ENCODE assay signal across 33 cellular contexts in the genomic region with DNA sequence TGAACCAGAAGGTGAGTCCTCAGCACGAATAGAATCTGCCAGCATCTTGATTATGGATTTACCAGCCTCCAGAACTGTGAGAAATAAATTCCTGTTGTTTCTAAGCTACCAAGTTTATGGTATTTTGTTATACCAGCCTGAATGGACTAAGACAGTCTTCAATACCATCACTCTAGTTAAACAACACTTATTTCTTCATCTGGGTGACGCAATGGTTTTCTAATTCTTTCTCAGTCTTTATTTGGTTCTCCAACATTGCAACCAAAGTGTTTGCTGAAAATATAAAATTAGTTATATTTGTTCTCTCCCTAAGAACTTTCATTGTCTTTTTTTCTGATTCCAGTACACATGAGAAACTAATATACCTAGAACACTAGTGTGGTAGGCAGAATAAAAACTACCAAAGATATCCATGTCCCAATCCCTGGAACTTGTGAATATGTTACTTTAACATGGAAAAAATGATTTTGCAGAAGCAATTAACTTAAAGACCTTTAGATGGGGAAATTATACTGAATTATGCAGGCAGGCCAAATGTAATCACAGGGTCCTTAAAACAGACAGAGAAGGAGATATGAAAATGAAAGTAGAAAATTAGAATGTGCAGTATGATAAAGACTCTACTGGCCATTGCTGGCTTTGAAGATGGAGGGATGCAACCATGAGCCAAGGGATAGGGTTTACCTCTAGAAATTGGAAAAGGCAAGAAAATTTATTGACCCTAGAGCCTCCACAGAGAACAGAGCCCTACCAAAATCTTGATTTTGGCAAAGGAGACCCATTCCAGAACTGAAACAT.
DNase-seq lines count a peak whose midpoint lies in the region; ATAC-seq, FAIRE-seq and TF ChIP-seq lines count a peak whose summit lies in the region.
"Had no signal": no experiment of that assay in that cellular context is flagged by ENCODE, and none has a peak within 500 bp of the region (broad histone marks: within the 10 kb centered on the region; RNA-seq: fewer than 3 reads in every experiment).

No MANE protein-coding gene starts in this region.

- no peak overlapping the region for H3K56ac ChIP-seq in H1 (replicated peaks; ENCODE audit: insufficient read length, low read depth, low read length)

- H3F3A ChIP-seq in MM.1S (ENCODE audit: insufficient read depth, low read length) = no peaks in the 10 kb centered on the region

- no peak overlapping the region for H3K23ac ChIP-seq in H1 (ENCODE audit: insufficient read length)

- intact Hi-C loops in MCF 10A (cut with micrococcal nuclease) (no loop called here), breast epithelium (cut with DNase I; ENCODE audit: low total_unique reads) (no loop called here), head of caudate nucleus (cut with DNase I) (no loop called here), transverse colon (cut with DNase I; ENCODE audit: low total_unique reads) (no loop called here)

- no peak overlapping the region for H4K8ac ChIP-seq in H1 (ENCODE audit: extremely low read depth, insufficient read depth, low read length)

- POLR2A ChIA-PET in MCF 10A (lab: Yijun Ruan, JAX) = no interaction called here
- POLR2A ChIA-PET in H1 (lab: Charles Lee; ENCODE audit: partially characterized antibody) = no interaction called here

- H4K20me1 ChIP-seq in MM.1S (ENCODE audit: insufficient read depth, low read length) (no peaks in the 10 kb centered on the region), H1 (replicated peaks in 1 of 2; ENCODE audit: control insufficient read depth in 1 of 2, insufficient read depth in 2 of 2, low read length in 2 of 2) (no peaks in the 10 kb centered on the region)

- H3K4me1 Mint-ChIP-seq in MCF 10A (ENCODE audit: insufficient read depth, unreplicated experiment) = peaks cover 12% of the 10 kb centered on the region
- H3K4me1 Mint-ChIP-seq: activated CD4-positive, alpha-beta memory T cell treated with anti-CD3 and anti-CD28 coated beads, Interleukin-2, amount 10 ng/mL, durations not matched to agents 7 days and 5 days; CD4-positive, CD25-positive, alpha-beta regulatory T cell; immature natural killer cell; neural progenitor cell; stimulated activated memory B cell treated with anti-CD40 and anti-IgM and Interleukin-4, amounts not matched to agents 10 μg/mL and 1 μg/mL and 100 μg/mL, for 72 hours had no signal

- H3K4me3 ChIP-seq in breast epithelium (no peak overlapping the region), MM.1S (ENCODE audit: low read length) (no peak overlapping the region), H1 (ENCODE audit: extremely low read depth in 1 of 4, insufficient read depth in 2 of 4, low read depth in 3 of 4, low read length in 4 of 4) (no peak overlapping the region), transverse colon (no peak overlapping the region), upper lobe of left lung (no peak overlapping the region)
- H3K4me3 ChIP-seq: left ventricle myocardium inferior, neural progenitor cell, pancreas, skin epidermis had no signal

- ATAC-seq in upper lobe of left lung (ENCODE audit: low FRiP score in 2 of 2) (no peak), HG03108 (IDR thresholded peaks at IDR 0.05; ENCODE audit: unreplicated experiment) (no peak)
- ATAC-seq: pancreas; PC-3; Right ventricle myocardium inferior; stimulated activated memory B cell treated with anti-CD40 and anti-IgM and Interleukin-4, amounts not matched to agents 10 μg/mL and 1 μg/mL and 100 μg/mL, for 72 hours had no signal

- H2BK20ac ChIP-seq in H1 (ENCODE audit: low read length) = no peak overlapping the region

- H4K5ac ChIP-seq in H1 (ENCODE audit: insufficient read length, low read depth, low read length) = no peak overlapping the region

- H3K9me3 Mint-ChIP-seq in MCF 10A (ENCODE audit: unreplicated experiment) = peaks cover 18% of the 10 kb centered on the region

- no peak overlapping the region for H3K18ac ChIP-seq in H1 (ENCODE audit: extremely low read depth, low read length)

- H3K4me1 ChIP-seq in breast epithelium = no peaks in the 10 kb centered on the region
- H3K4me1 ChIP-seq in MM.1S (ENCODE audit: low read length) = no peaks in the 10 kb centered on the region
- H3K4me1 ChIP-seq in H1 (replicated peaks in 1 of 4; ENCODE audit: control insufficient read depth in 3 of 4, insufficient read depth in 4 of 4, low read length in 3 of 4) = no peaks in the 10 kb centered on the region
- no peaks in the 10 kb centered on the region for H3K4me1 ChIP-seq in transverse colon
- H3K4me1 ChIP-seq in upper lobe of left lung = no peaks in the 10 kb centered on the region
- H3K4me1 ChIP-seq: left ventricle myocardium inferior, neural progenitor cell, pancreas had no signal

- no peak overlapping the region for H3K14ac ChIP-seq in H1 (ENCODE audit: insufficient read length)

- H3K79me2 ChIP-seq in MM.1S (ENCODE audit: low read length) = no peaks in the 10 kb centered on the region
- no peaks in the 10 kb centered on the region for H3K79me2 ChIP-seq in H1 (ENCODE audit: control insufficient read depth in 1 of 2, insufficient read depth in 2 of 2, low read length in 2 of 2)

- H2BK15ac ChIP-seq in H1 (ENCODE audit: low read length) = no peak overlapping the region

- H3K36me3 ChIP-seq in breast epithelium (no peaks in the 10 kb centered on the region), MM.1S (replicated peaks; ENCODE audit: insufficient read depth, low read length) (no peaks in the 10 kb centered on the region), H1 (ENCODE audit: control insufficient read depth in 2 of 4, insufficient read depth in 4 of 4, low read length in 3 of 4) (no peaks in the 10 kb centered on the region), transverse colon (no peaks in the 10 kb centered on the region), upper lobe of left lung (no peaks in the 10 kb centered on the region)
- H3K36me3 ChIP-seq: left ventricle myocardium inferior, neural progenitor cell, pancreas had no signal

- in situ Hi-C loops in transverse colon (cut with MboI; ENCODE audit: low pct_ligation_motif_present in 1 of 4, low pct_unique_long_range_greater_than_20kb in 1 of 4, low sequenced_read_pairs in 3 of 4) = no loop called here

- no peak overlapping the region for H4K91ac ChIP-seq in H1 (replicated peaks; ENCODE audit: insufficient read length, low read length)

- H3K79me1 ChIP-seq in H1 (ENCODE audit: low read depth, low read length) = no peaks in the 10 kb centered on the region

- TF ChIP-seq CTCF in MCF 10A (IDR thresholded peaks at IDR 0.05; ENCODE audit: unreplicated experiment) = no peak
- no peak for TF ChIP-seq CTCF in breast epithelium (IDR thresholded peaks at IDR 0.05)
- TF ChIP-seq CTCF in MM.1S (IDR thresholded peaks at IDR 0.05; ENCODE audit: low read length) = no peak
- no peak for TF ChIP-seq CTCF in H1 (IDR thresholded peaks at IDR 0.05; ENCODE audit: control extremely low read depth in 1 of 3, insufficient read depth in 1 of 3, low read depth in 1 of 3, low read length in 3 of 3)
- TF ChIP-seq CTCF in transverse colon (IDR thresholded peaks at IDR 0.05) = no peak
- no peak for TF ChIP-seq CTCF in upper lobe of left lung (IDR thresholded peaks at IDR 0.05)

- peaks cover 11 to 15% of the 10 kb centered on the region in 2 donors for H3K9me3 ChIP-seq in breast epithelium
- H3K9me3 ChIP-seq in MM.1S (replicated peaks; ENCODE audit: insufficient read depth, low read length) = no peaks in the 10 kb centered on the region
- H3K9me3 ChIP-seq in H1 (ENCODE audit: insufficient read depth in 2 of 2, low read depth in 1 of 2, low read length in 1 of 2) = peaks cover 8 to 16% of the 10 kb centered on the region in 2 experiments
- H3K9me3 ChIP-seq in transverse colon = peaks cover 0 to 13% of the 10 kb centered on the region in 2 donors
- H3K9me3 ChIP-seq in upper lobe of left lung = peaks cover 0 to 8% (median 7%) of the 10 kb centered on the region in 4 donors
- H3K9me3 ChIP-seq: pancreas had no signal

- no peak overlapping the region for H2AFZ ChIP-seq in MM.1S (ENCODE audit: low read length)
- 0 out of 2 replicates have a peak overlapping the region, but pooled peaks have one; percentile 13 for H2AFZ ChIP-seq in H1 (ENCODE audit: low read length)
- H2AFZ ChIP-seq: neural progenitor cell had no signal

- H3K27ac ChIP-seq in breast epithelium (no peak overlapping the region), MM.1S (ENCODE audit: low read length) (no peak overlapping the region), H1 (ENCODE audit: low read depth, low read length) (no peak overlapping the region), transverse colon (no peak overlapping the region), upper lobe of left lung (no peak overlapping the region)
- H3K27ac ChIP-seq: left ventricle myocardium inferior, neural progenitor cell, pancreas, skin epidermis had no signal

- H3K4me2 ChIP-seq in MM.1S (ENCODE audit: low read depth, low read length) (no peak overlapping the region), H1 (ENCODE audit: insufficient read depth in 1 of 2, low read depth in 2 of 2, low read length in 2 of 2) (no peak overlapping the region)
- H3K4me2 ChIP-seq: neural progenitor cell had no signal

- H3K4me3 Mint-ChIP-seq in MCF 10A (ENCODE audit: unreplicated experiment) = no peak overlapping the region
- H3K4me3 Mint-ChIP-seq: activated CD4-positive, alpha-beta memory T cell treated with anti-CD3 and anti-CD28 coated beads, Interleukin-2, amount 10 ng/mL, durations not matched to agents 7 days and 5 days; CD4-positive, CD25-positive, alpha-beta regulatory T cell; immature natural killer cell; neural progenitor cell; stimulated activated memory B cell treated with anti-CD40 and anti-IgM and Interleukin-4, amounts not matched to agents 10 μg/mL and 1 μg/mL and 100 μg/mL, for 72 hours; type B pancreatic cell had no signal

- H2BK5ac ChIP-seq in H1 (ENCODE audit: low read depth, low read length) = no peak overlapping the region

- H3K27me3 ChIP-seq in breast epithelium (no peaks in the 10 kb centered on the region), MM.1S (replicated peaks; ENCODE audit: insufficient read depth, low read length) (no peaks in the 10 kb centered on the region), H1 (replicated peaks in 1 of 4; ENCODE audit: control insufficient read depth in 3 of 4, extremely low read depth in 1 of 4, insufficient read depth in 3 of 4, low read length in 3 of 4) (no peaks in the 10 kb centered on the region), transverse colon (no peaks in the 10 kb centered on the region), upper lobe of left lung (no peaks in the 10 kb centered on the region)
- H3K27me3 ChIP-seq: neural progenitor cell, pancreas had no signal

- no TSS peak for BruUV-seq in MCF 10A (replicated peaks; lab: Mats Ljungman, UMichigan)

- H3K9ac ChIP-seq in MM.1S (ENCODE audit: low read length) = no peak overlapping the region
- H3K9ac ChIP-seq in H1 (replicated peaks in 1 of 4; ENCODE audit: extremely low read depth in 1 of 4, low read depth in 3 of 4, low read length in 3 of 4) = no peak overlapping the region
- H3K9ac ChIP-seq: neural progenitor cell had no signal

- TF ChIP-seq EP300 in H1 (IDR thresholded peaks at IDR 0.05; ENCODE audit: borderline replicate concordance in 1 of 2, low read depth in 2 of 2, low read length in 2 of 2) = no peak
- TF ChIP-seq EP300 in transverse colon (IDR thresholded peaks at IDR 0.05; ENCODE audit: low read depth) = no peak
- no peak for TF ChIP-seq EP300 in upper lobe of left lung (IDR thresholded peaks at IDR 0.05)

- H2BK120ac ChIP-seq in H1 (replicated peaks; ENCODE audit: low read depth, low read length) = no peak overlapping the region

- H3K36me3 Mint-ChIP-seq in MCF 10A (ENCODE audit: insufficient read depth, unreplicated experiment) = no peaks in the 10 kb centered on the region
- H3K36me3 Mint-ChIP-seq: CD4-positive, CD25-positive, alpha-beta regulatory T cell; stimulated activated memory B cell treated with anti-CD40 and anti-IgM and Interleukin-4, amounts not matched to agents 10 μg/mL and 1 μg/mL and 100 μg/mL, for 72 hours; type B pancreatic cell had no signal

- CTCF ChIA-PET in MCF 10A (lab: Yijun Ruan, JAX) = interaction anchor here (0.6 to 2.3 kb wide), 3 partner anchors 15 to 498 kb away, joined by 3 to 10 read pairs (median 3); no protein-coding TSS in a partner anchor
- CTCF ChIA-PET in H1 (lab: Charles Lee; ENCODE audit: partially characterized antibody) = interaction anchor here (0.6 to 1.4 kb wide), 2 partner anchors 16 to 173 kb away, joined by 3 read pairs; no protein-coding TSS in a partner anchor

- H3K27ac Mint-ChIP-seq in MCF 10A (ENCODE audit: low read depth, unreplicated experiment) = peak overlapping the region; percentile 3
- H3K27ac Mint-ChIP-seq: activated CD4-positive, alpha-beta memory T cell treated with anti-CD3 and anti-CD28 coated beads, Interleukin-2, amount 10 ng/mL, durations not matched to agents 7 days and 5 days; CD4-positive, CD25-positive, alpha-beta regulatory T cell; immature natural killer cell; neural progenitor cell; stimulated activated memory B cell treated with anti-CD40 and anti-IgM and Interleukin-4, amounts not matched to agents 10 μg/mL and 1 μg/mL and 100 μg/mL, for 72 hours; type B pancreatic cell had no signal

- 66% methylated on average over 2 of the region's 2 CpGs; no CpG with 5 or more reads in 1 of the 2 experiments for WGBS in H1 (ENCODE audit: extremely low coverage in 1 of 2, insufficient coverage in 1 of 2, insufficient read length in 1 of 2, insufficient replicate concordance in 2 of 2, low coverage in 1 of 2, low lambda C conversion rate in 2 of 2, missing lambda C conversion rate in 1 of 2), 2 experiments
- WGBS in transverse colon (ENCODE audit: low coverage in 1 of 2), 2 donors = 49 to 100% methylated on average over 1 to 2 of the region's 2 CpGs
- WGBS in upper lobe of left lung, 2 donors = 45 to 47% methylated on average over 2 of the region's 2 CpGs

- no peaks in the 10 kb centered on the region for H3K23me2 ChIP-seq in H1 (ENCODE audit: low read depth, low read length)

- H3K27me3 Mint-ChIP-seq in MCF 10A (ENCODE audit: insufficient read depth, unreplicated experiment) = no peaks in the 10 kb centered on the region
- H3K27me3 Mint-ChIP-seq: activated CD4-positive, alpha-beta memory T cell treated with anti-CD3 and anti-CD28 coated beads, Interleukin-2, amount 10 ng/mL, durations not matched to agents 7 days and 5 days; CD4-positive, CD25-positive, alpha-beta regulatory T cell; stimulated activated memory B cell treated with anti-CD40 and anti-IgM and Interleukin-4, amounts not matched to agents 10 μg/mL and 1 μg/mL and 100 μg/mL, for 72 hours; type B pancreatic cell had no signal

- FAIRE-seq in H1 (lab: Jason Lieb, UNC) = no peak
- FAIRE-seq: A204.1, pancreas had no signal

- no peaks in the 10 kb centered on the region for H3K9me2 ChIP-seq in MM.1S (replicated peaks; ENCODE audit: insufficient read depth, low read length)

- DNase-seq in MCF 10A (ENCODE audit: unreplicated experiment) (peak; percentile 41), breast epithelium (ENCODE audit: low spot score in 2 of 2) (no peak), MM.1S (peak; percentile 33), H1 (ENCODE audit: low read depth in 1 of 2, low spot score in 2 of 2) (no peak), head of caudate nucleus (no peak), transverse colon (no peak), upper lobe of left lung (no peak)
- DNase-seq: activated CD4-positive, alpha-beta memory T cell treated with anti-CD3 and anti-CD28 coated beads, Interleukin-2, amount 10 ng/mL, durations not matched to agents 7 days and 5 days; activated CD4-positive, alpha-beta T cell treated with anti-CD3 and anti-CD28 coated beads for 1 hour; activated CD8-positive, alpha-beta memory T cell treated with anti-CD3 and anti-CD28 coated beads, Interleukin-2, amount 50 U/mL, for 4 hours; activated naive CD4-positive, alpha-beta T cell treated with anti-CD3 and anti-CD28 coated beads, Interleukin-2, amount 50 U/mL, for 16 hours; AML-193; Calu3; CD4-positive, CD25-positive, alpha-beta regulatory T cell; DND-41; GF-D8; hippocampal formation; immature natural killer cell; left ventricle myocardium inferior; NCI-H1092; NCI-H1694 treated with DMSO at 0.1 percent for 48 hours; NCI-H2171; NCI-H510A treated with DMSO at 0.1 percent for 48 hours; pancreas; retina had no signal

- no peak overlapping the region for H2BK12ac ChIP-seq in H1 (ENCODE audit: low read depth, low read length)

- no peak overlapping the region for H2AK5ac ChIP-seq in H1 (ENCODE audit: low read depth, low read length)

- no peak for TF ChIP-seq RAD21 in H1 (IDR thresholded peaks at IDR 0.05 in 1 of 2, conservative IDR thresholded peaks at IDR 0.05 in 1 of 2; ENCODE audit: low read depth in 2 of 2, low read length in 2 of 2)

- TF ChIP-seq POLR2A in breast epithelium (IDR thresholded peaks at IDR 0.05) (no peak), H1 (IDR thresholded peaks at IDR 0.05; ENCODE audit: control extremely low read depth in 1 of 2, low read depth in 2 of 2, low read length in 2 of 2) (no peak), transverse colon (IDR thresholded peaks at IDR 0.05) (no peak), upper lobe of left lung (IDR thresholded peaks at IDR 0.05) (no peak)

- H3K4ac ChIP-seq in H1 (replicated peaks; ENCODE audit: insufficient read length, low read depth, low read length) = no peak overlapping the region

Comparison
In these comparisons a context has a peak if more than half of its experiments do, and no peak if none do; other contexts are left out.
1. DNase-seq: peak in MCF 10A (single experiment) and MM.1S (single experiment); none in breast epithelium (0 of 2), H1 (0 of 2), head of caudate nucleus (0 of 42), transverse colon (single experiment) and upper lobe of left lung (0 of 2).